9 cellular contexts compared by ENCODE assay signal in genomic region chr11:66891849-66892660, GRCh38. TPM values are rescaled to one million over a fixed set of nuclear protein-coding genes. Genes with fewer than 3 reads are reported as not detected.
DNase-seq lines count a peak whose midpoint lies in the region; ATAC-seq, FAIRE-seq and TF ChIP-seq lines count a peak whose summit lies in the region.
"Had no signal": no experiment of that assay in that cellular context is flagged by ENCODE, and none has a peak within 500 bp of the region (broad histone marks: within the 10 kb centered on the region; RNA-seq: fewer than 3 reads in every experiment).

No MANE protein-coding gene starts in this region.

- peak; percentile 69 for FAIRE-seq in HTR-8/SVneo (lab: Jason Lieb, UNC)
- FAIRE-seq: TTC549 had no signal

- H3K9me3 ChIP-seq in fibroblast of lung (ENCODE audit: control insufficient read depth, insufficient read depth, low read depth, low read length) (no peaks in the 10 kb centered on the region), tibial nerve (no peaks in the 10 kb centered on the region)

- H3K4me1 ChIP-seq in fibroblast of lung (ENCODE audit: control insufficient read depth, extremely low read depth, insufficient read depth, low read length), result peaks cover 5% of the 10 kb centered on the region
- H3K4me1 ChIP-seq in tibial nerve, result peaks cover 0 to 22% (median 3%) of the 10 kb centered on the region in 4 donors

- H4K20me1 ChIP-seq in fibroblast of lung (ENCODE audit: control insufficient read depth, extremely low read depth, insufficient read depth, low read length), result no peaks in the 10 kb centered on the region

- H3K27me3 ChIP-seq in fibroblast of lung (ENCODE audit: control insufficient read depth, insufficient read depth, low read length) (no peaks in the 10 kb centered on the region), tibial nerve (no peaks in the 10 kb centered on the region)

- H3K36me3 ChIP-seq in fibroblast of lung (ENCODE audit: control insufficient read depth, insufficient read depth, low read length), result no peaks in the 10 kb centered on the region
- H3K36me3 ChIP-seq in tibial nerve, result no peaks in the 10 kb centered on the region

- 77 to 78% methylated on average over 14 of the region's 14 CpGs for WGBS in tibial nerve, 2 donors

- no peak overlapping the region for H3K4me2 ChIP-seq in fibroblast of lung (ENCODE audit: extremely low read depth, insufficient read depth, low read length)

- TF ChIP-seq EP300 in tibial nerve (IDR thresholded peaks at IDR 0.05), result no peak

- no peak for TF ChIP-seq CTCF in fibroblast of lung (conservative IDR thresholded peaks at IDR 0.05 in 1 of 2, IDR thresholded peaks at IDR 0.05 in 1 of 2; ENCODE audit: low read depth in 1 of 2, low read length in 2 of 2)
- TF ChIP-seq CTCF in tibial nerve (IDR thresholded peaks at IDR 0.05), result no peak

- DNase-seq in GDM1 (lab: John Stamatoyannopoulos, UW) (peak; percentile 24), HTR-8/SVneo (ENCODE audit: insufficient read length, low spot score) (peak; percentile 86), fibroblast of lung (ENCODE audit: low read depth in 2 of 2) (peak; percentile 95 to 97), NCI-H128 (lab: John Stamatoyannopoulos, UW; ENCODE audit: unreplicated experiment) (no peak), tibial nerve (ENCODE audit: low spot score in 2 of 2) (no peak)
- peak; percentile 24 to 30 for DNase-seq in activated CD4-positive, alpha-beta T cell treated with anti-CD3 and anti-CD28 coated beads for 4 hours
- peak; percentile 85 for DNase-seq in stimulated activated CD4-positive, alpha-beta T cell treated with anti-CD3 and anti-CD28 coated beads, Interleukin-1b, Interleukin-23, amount 100 ng/mL, for 48 hours

- H3K27ac ChIP-seq in fibroblast of lung (ENCODE audit: insufficient read depth, low read length), result peak overlapping the region; percentile 11
- H3K27ac ChIP-seq in tibial nerve, result no peak overlapping the region

- ATAC-seq in GM21528 (IDR thresholded peaks at IDR 0.05; ENCODE audit: low FRiP score, unreplicated experiment), result peak; percentile 70

- H3K4me3 ChIP-seq in fibroblast of lung (replicated peaks in 1 of 4; ENCODE audit: control extremely low read depth in 1 of 4, insufficient read depth in 1 of 4, low read depth in 3 of 4, low read length in 4 of 4) (no peak overlapping the region), tibial nerve (no peak overlapping the region)

- no peaks in the 10 kb centered on the region for H3K79me2 ChIP-seq in fibroblast of lung (ENCODE audit: control insufficient read depth, insufficient read depth, low read length)

- no peak for TF ChIP-seq POLR2A in tibial nerve (IDR thresholded peaks at IDR 0.05)

- H2AFZ ChIP-seq in fibroblast of lung (ENCODE audit: low read length), result no peak overlapping the region

- H3K9ac ChIP-seq in fibroblast of lung (ENCODE audit: insufficient read depth, low read length), result no peak overlapping the region

RNA-seq across cellular contexts. Expression of gene LRFN4, which starts 35.2 kb away (rescaled TPM):
- 10.5 and 14.5 TPM in 2 replicates for total RNA-seq in fibroblast of lung
- polyA plus RNA-seq in fibroblast of lung, result 3.8 and 5.7 TPM in 2 replicates
- 8.7 and 17.9 TPM in 2 replicates for polyA plus RNA-seq in fibroblast of lung (2012)
- polyA minus RNA-seq in fibroblast of lung (ENCODE audit: low replicate concordance), result 2.3 and 2.6 TPM in 2 replicates
- 10 to 100 TPM in 3 of 4 donors, 1 to 10 TPM in 1; 9.4 to 17.1 (median 14.0) TPM for total RNA-seq in tibial nerve

RNA-seq across cellular contexts. Expression of gene RCE1, which starts 48.8 kb away (rescaled TPM):
- 13.4 and 14.4 TPM in 2 replicates for total RNA-seq in fibroblast of lung
- 7.0 and 9.4 TPM in 2 replicates for polyA plus RNA-seq in fibroblast of lung
- polyA plus RNA-seq in fibroblast of lung (2012), result 8.6 and 13.6 TPM in 2 replicates
- polyA minus RNA-seq in fibroblast of lung (ENCODE audit: low replicate concordance), result 15.1 and 21.5 TPM in 2 replicates
- total RNA-seq in tibial nerve, result 10 to 100 TPM; 18.1 to 25.8 (median 20.9) TPM

Comparison
In these comparisons a context has a peak if more than half of its experiments do, and no peak if none do; other contexts are left out.
1. DNase-seq: peak in GDM1 (single experiment), HTR-8/SVneo (single experiment), activated CD4-positive, alpha-beta T cell treated with anti-CD3 and anti-CD28 coated beads for 4 hours (2 of 2), fibroblast of lung (2 of 2) and stimulated activated CD4-positive, alpha-beta T cell treated with anti-CD3 and anti-CD28 coated beads, Interleukin-1b, Interleukin-23, amount 100 ng/mL, for 48 hours (single experiment); none in NCI-H128 (single experiment) and tibial nerve (0 of 2).